In genomic region chr6:27288136-27289044, GRCh38 we compare ENCODE assay signal across 1 cellular context.
A peak's percentile ranks its signal among the peaks of the same experiment; 100 is the strongest.
TF ChIP-seq lines count a peak whose summit lies in the region.

No MANE protein-coding gene starts in this region.

TF ChIP-seq in K562, 482 proteins besides CTCF, POLR2A, EP300 and RAD21 (continued from another document and continues in another):
- no peak for TF ChIP-seq ZNF121 (CRISPR knock-in tag; conservative IDR thresholded peaks at IDR 0.05)
- no peak for TF ChIP-seq BHLHE40 (IDR thresholded peaks at IDR 0.05; ENCODE audit: low read length)
- no peak for TF ChIP-seq ZNF23 (CRISPR knock-in tag; IDR thresholded peaks at IDR 0.05)
- no peak for TF ChIP-seq ZHX1 (conservative IDR thresholded peaks at IDR 0.05; ENCODE audit: low read length)
- TF ChIP-seq HMG20B (CRISPR knock-in tag; IDR thresholded peaks at IDR 0.05) = no peak
- no peak for TF ChIP-seq NFXL1 (CRISPR knock-in tag; IDR thresholded peaks at IDR 0.05)
- TF ChIP-seq HNRNPL (IDR thresholded peaks at IDR 0.05; ENCODE audit: low read depth, low read length) = no peak
- no peak for TF ChIP-seq GTF2B (IDR thresholded peaks at IDR 0.05; ENCODE audit: extremely low read depth, insufficient read length)
- TF ChIP-seq ZBTB5 (IDR thresholded peaks at IDR 0.05) = no peak
- TF ChIP-seq HIVEP1 (CRISPR knock-in tag; IDR thresholded peaks at IDR 0.05) = no peak
- no peak for TF ChIP-seq SP2 (IDR thresholded peaks at IDR 0.05; ENCODE audit: extremely low read depth, low read depth, low read length, poor library complexity, severe bottlenecking)
- no peak for TF ChIP-seq ZFP91 (CRISPR knock-in tag; IDR thresholded peaks at IDR 0.05)
- TF ChIP-seq TRIM25 (IDR thresholded peaks at IDR 0.05; ENCODE audit: borderline replicate concordance) = no peak; the same call in 1 of the 2 replicates
- no peak for TF ChIP-seq NR4A1 (CRISPR knock-in tag; IDR thresholded peaks at IDR 0.05)
- no peak for TF ChIP-seq NR4A1 (tag; IDR thresholded peaks at IDR 0.05)
- TF ChIP-seq ZFX (CRISPR knock-in tag; IDR thresholded peaks at IDR 0.05) = no peak
- no peak for TF ChIP-seq MNT (conservative IDR thresholded peaks at IDR 0.05)
- no peak for TF ChIP-seq MLX (CRISPR knock-in tag; conservative IDR thresholded peaks at IDR 0.05)
- no peak; the same call in 1 of the 2 replicates for TF ChIP-seq TAL1 (IDR thresholded peaks at IDR 0.05)
- no peak for TF ChIP-seq HMG20A (CRISPR knock-in tag; conservative IDR thresholded peaks at IDR 0.05)
- peak in 1 of 2 experiments; percentile 76; a peak in 2 of 4 replicates for TF ChIP-seq RCOR1 (IDR thresholded peaks at IDR 0.05; ENCODE audit: borderline replicate concordance in 1 of 2, low read depth in 2 of 2, low read length in 2 of 2)
- no peak for TF ChIP-seq LARP7 (IDR thresholded peaks at IDR 0.05)
- TF ChIP-seq ZNF3 (CRISPR knock-in tag; IDR thresholded peaks at IDR 0.05) = no peak
- no peak for TF ChIP-seq SPI1 (IDR thresholded peaks at IDR 0.05; ENCODE audit: borderline replicate concordance, low read depth, low read length)
- no peak for TF ChIP-seq ZNF41 (CRISPR knock-in tag; conservative IDR thresholded peaks at IDR 0.05)
- TF ChIP-seq BACH1 (tag; IDR thresholded peaks at IDR 0.05) = no peak
- no peak for TF ChIP-seq PBX2 (CRISPR knock-in tag; IDR thresholded peaks at IDR 0.05; ENCODE audit: low read depth)
- TF ChIP-seq PBX2 (tag; conservative IDR thresholded peaks at IDR 0.05; ENCODE audit: low read depth) = no peak
- TF ChIP-seq BRD9 (IDR thresholded peaks at IDR 0.05; ENCODE audit: low read depth, partially characterized antibody) = peak; percentile 21
- TF ChIP-seq ZBTB40 (IDR thresholded peaks at IDR 0.05) = 0 out of 2 replicates have a peak, but pooled peaks have one; percentile 11
- TF ChIP-seq ZBTB40 (CRISPR knock-in tag; IDR thresholded peaks at IDR 0.05) = no peak
